ENCODE assay signal across 26 cellular contexts in genomic region chr17:81454473-81454872, GRCh38.
"Had no signal": no experiment of that assay in that cellular context is flagged by ENCODE, and none has a peak within 500 bp of the region (broad histone marks: within the 10 kb centered on the region; RNA-seq: fewer than 3 reads in every experiment).

No MANE protein-coding gene starts in this region.

- DNase-seq: activated CD4-positive, CD25-positive, alpha-beta regulatory T cell; activated gamma-delta T cell; activated naive CD4-positive, alpha-beta T cell treated with anti-CD3 and anti-CD28 coated beads, Interleukin-2, amount 50 U/mL, for 16 hours; aorta; colonic mucosa; dorsolateral prefrontal cortex; effector memory CD8-positive, alpha-beta T cell; gastrocnemius medialis; hippocampal formation; kidney glomerular epithelial cell; left lung; pancreas; psoas muscle; stimulated activated CD4-positive, alpha-beta T cell treated with anti-CD3 and anti-CD28 coated beads, Interleukin-4, amount 100 ng/mL, for 4 hours; T1000 had no signal

- H3K4me3 Mint-ChIP-seq: activated CD4-positive, alpha-beta memory T cell treated with anti-CD3 and anti-CD28 coated beads, Interleukin-2, amount 10 ng/mL, durations not matched to agents 7 days and 5 days; activated CD4-positive, alpha-beta T cell treated with anti-CD3 and anti-CD28 coated beads, Interleukin-2, amount 10 ng/mL, durations not matched to agents 24 days and 14 days; activated T-helper 1 cell treated with anti-CD3 and anti-CD28 coated beads, Interleukin-12 subunit alpha, Interleukin-12 subunit beta, Interleukin-2, Interleukin-4 antibody, amounts not matched to agents 30 ng/mL and 10 ng/mL and 1 ng/mL, durations not matched to agents 14 hours and 24 hours and 36 hours; brain; effector memory CD8-positive, alpha-beta T cell; mesothelial cell of epicardium; nephron; T-helper 1 cell treated with Interleukin-12 subunit alpha and Interleukin-12 subunit beta and Interleukin-4 antibody, amounts not matched to agents 30 μg/mL and 1 μg/mL, for 36 hours had no signal

- H3K36me3 ChIP-seq: colonic mucosa, right atrium auricular region had no signal

- ATAC-seq: gastrocnemius medialis, left lung, pancreas, psoas muscle had no signal

- H3K4me3 ChIP-seq: colonic mucosa, dorsolateral prefrontal cortex, esophagus muscularis mucosa, gastrocnemius medialis, left lung, pancreas, psoas muscle, right atrium auricular region, tibial nerve had no signal

- H3K27me3 ChIP-seq: colonic mucosa, dorsolateral prefrontal cortex, esophagus muscularis mucosa, gastrocnemius medialis, left lung, pancreas, right atrium auricular region, tibial nerve had no signal

- H3K9me3 ChIP-seq: colonic mucosa, esophagus muscularis mucosa, gastrocnemius medialis, left lung, pancreas, psoas muscle, right atrium auricular region, tibial nerve had no signal

- H3K27me3 Mint-ChIP-seq: activated CD4-positive, alpha-beta memory T cell treated with anti-CD3 and anti-CD28 coated beads, Interleukin-2, amount 10 ng/mL, durations not matched to agents 7 days and 5 days; activated CD4-positive, alpha-beta T cell treated with anti-CD3 and anti-CD28 coated beads, Interleukin-2, amount 10 ng/mL, durations not matched to agents 24 days and 14 days; brain; stimulated activated naive CD8-positive, alpha-beta T cell treated with anti-CD3 and anti-CD28 coated beads, Interleukin-15, amount 100 ng/mL, for 72 hours had no signal

- H3K27ac Mint-ChIP-seq: activated CD4-positive, alpha-beta memory T cell treated with anti-CD3 and anti-CD28 coated beads, Interleukin-2, amount 10 ng/mL, durations not matched to agents 7 days and 5 days; activated T-helper 1 cell treated with anti-CD3 and anti-CD28 coated beads, Interleukin-12 subunit alpha, Interleukin-12 subunit beta, Interleukin-2, Interleukin-4 antibody, amounts not matched to agents 30 ng/mL and 10 ng/mL and 1 ng/mL, durations not matched to agents 14 hours and 24 hours and 36 hours; effector memory CD8-positive, alpha-beta T cell; nephron; T-helper 1 cell treated with Interleukin-12 subunit alpha and Interleukin-12 subunit beta and Interleukin-4 antibody, amounts not matched to agents 30 μg/mL and 1 μg/mL, for 36 hours had no signal

- H3K9me3 Mint-ChIP-seq: activated CD4-positive, alpha-beta memory T cell treated with anti-CD3 and anti-CD28 coated beads, Interleukin-2, amount 10 ng/mL, durations not matched to agents 7 days and 5 days; activated CD4-positive, alpha-beta T cell treated with anti-CD3 and anti-CD28 coated beads, Interleukin-2, amount 10 ng/mL, durations not matched to agents 24 days and 14 days; activated T-helper 1 cell treated with anti-CD3 and anti-CD28 coated beads, Interleukin-12 subunit alpha, Interleukin-12 subunit beta, Interleukin-2, Interleukin-4 antibody, amounts not matched to agents 30 ng/mL and 10 ng/mL and 1 ng/mL, durations not matched to agents 14 hours and 24 hours and 36 hours; brain; effector memory CD8-positive, alpha-beta T cell; mesothelial cell of epicardium; nephron; stimulated activated naive CD8-positive, alpha-beta T cell treated with anti-CD3 and anti-CD28 coated beads, Interleukin-15, amount 100 ng/mL, for 72 hours; T-helper 1 cell treated with Interleukin-12 subunit alpha and Interleukin-12 subunit beta and Interleukin-4 antibody, amounts not matched to agents 30 μg/mL and 1 μg/mL, for 36 hours had no signal

- H3K27ac ChIP-seq: colonic mucosa, esophagus muscularis mucosa, gastrocnemius medialis, left lung, pancreas, psoas muscle, right atrium auricular region, tibial nerve had no signal

- H3K4me1 ChIP-seq: colonic mucosa, gastrocnemius medialis, pancreas, psoas muscle, tibial nerve had no signal
